In genomic region chr22:50114221-50114981, GRCh38 we compare ENCODE assay signal across 11 cellular contexts. TPM values are rescaled to one million over a fixed set of nuclear protein-coding genes. Genes with fewer than 3 reads are reported as not detected.
A peak's percentile ranks its signal among the peaks of the same experiment; 100 is the strongest.
DNase-seq lines count a peak whose midpoint lies in the region; ATAC-seq and TF ChIP-seq lines count a peak whose summit lies in the region.
"Had no signal": no experiment of that assay in that cellular context is flagged by ENCODE, and none has a peak within 500 bp of the region (broad histone marks: within the 10 kb centered on the region; RNA-seq: fewer than 3 reads in every experiment).

No MANE protein-coding gene starts in this region.

- CTCF ChIA-PET in PC-3 (lab: Charles Lee), result no interaction called here

- H3K9me3 ChIP-seq in PC-3 (ENCODE audit: low read length), result no peaks in the 10 kb centered on the region

- ATAC-seq in PC-3, result peak; percentile 19; the same call in 1 of the 2 replicates
- no peak for ATAC-seq in GM18511 (IDR thresholded peaks at IDR 0.05; ENCODE audit: unreplicated experiment)
- no peak for ATAC-seq in GM19463 (IDR thresholded peaks at IDR 0.05; ENCODE audit: unreplicated experiment)

- no peaks in the 10 kb centered on the region for H3K9me2 ChIP-seq in PC-3 (replicated peaks; ENCODE audit: low read length)

- DNase-seq in DMS79 (lab: John Stamatoyannopoulos, UW), result peak; percentile 61
- peak; percentile 42 for DNase-seq in PC-3
- DNase-seq in fibroblast of gingiva (ENCODE audit: low read depth), result peak; percentile 60
- DNase-seq in pulmonary artery endothelial cell (ENCODE audit: low read depth, low spot score), result peak; percentile 71
- no peak for DNase-seq in activated CD4-positive, alpha-beta T cell treated with anti-CD3 and anti-CD28 coated beads, Interleukin-2, amount 50 U/mL, for 1 hour
- no peak for DNase-seq in activated CD4-positive, CD25-positive, alpha-beta regulatory T cell treated with anti-CD3 and anti-CD28 coated beads, Interleukin-2, amount 50 U/mL, for 72 hours
- DNase-seq: activated CD4-positive, alpha-beta T cell treated with anti-CD3 and anti-CD28 coated beads for 4 hours; activated naive CD8-positive, alpha-beta T cell treated with anti-CD3 and anti-CD28 coated beads, Interleukin-2, amount 10 ng/mL, durations not matched to agents 7 days and 5 days; nucleus accumbens had no signal

- no peaks in the 10 kb centered on the region for H4K20me1 ChIP-seq in PC-3 (ENCODE audit: low read length)

- no peaks in the 10 kb centered on the region for H3K79me2 ChIP-seq in PC-3 (ENCODE audit: low read length)

- no peak overlapping the region for H3K4me3 ChIP-seq in PC-3 (ENCODE audit: low read length)

- POLR2A ChIA-PET in PC-3 (lab: Charles Lee; ENCODE audit: unreplicated experiment), result no interaction called here

- H3K36me3 ChIP-seq in PC-3 (ENCODE audit: low read depth, low read length), result no peaks in the 10 kb centered on the region

- H3K4me2 ChIP-seq in PC-3 (ENCODE audit: low read length), result peak overlapping the region; percentile 21; the same call in 1 of the 2 replicates

- peaks cover 24% of the 10 kb centered on the region for H3K4me1 ChIP-seq in PC-3 (ENCODE audit: insufficient read depth, low read length)

- intact Hi-C loops in PC-3 (cut with micrococcal nuclease), result no loop called here

- no peak overlapping the region for H2AFZ ChIP-seq in PC-3 (ENCODE audit: low read length)

- H3K9ac ChIP-seq in PC-3 (ENCODE audit: low read length), result no peak overlapping the region

- no peaks in the 10 kb centered on the region for H3K27me3 ChIP-seq in PC-3 (ENCODE audit: low read length)

- no peak for TF ChIP-seq CTCF in PC-3 (conservative IDR thresholded peaks at IDR 0.05; ENCODE audit: low read depth, low read length)

- no peak overlapping the region for H3K27ac ChIP-seq in PC-3 (ENCODE audit: low read length)

- H3F3A ChIP-seq in PC-3 (ENCODE audit: low read length, unreplicated experiment), result no peaks in the 10 kb centered on the region

- BruUV-seq in PC-3 (replicated peaks; lab: Mats Ljungman, UMichigan), result TSS peak; percentile 72

RNA-seq across cellular contexts. Expression of gene MOV10L1, which starts 24.6 kb away (rescaled TPM):
- total RNA-seq in PC-3 (2014; rRNA removed), result 0.26 and 1.6 TPM in 2 replicates
- 25.0 and 26.0 TPM in 2 replicates for total RNA-seq in pulmonary artery endothelial cell
- total RNA-seq: activated naive CD8-positive, alpha-beta T cell treated with anti-CD3 and anti-CD28 coated beads, Interleukin-2, amount 10 ng/mL, durations not matched to agents 7 days and 5 days had no signal

RNA-seq across cellular contexts. Expression of gene MLC1, which starts 29.2 kb away (rescaled TPM):
- total RNA-seq in PC-3 (2014; rRNA removed) (0.62 TPM in 1 of 2 replicates, not detected in the other), pulmonary artery endothelial cell (not detected in 2 replicates)

RNA-seq across cellular contexts. Expression of gene PANX2, which starts 56.1 kb away (rescaled TPM):
- total RNA-seq in PC-3 (2014; rRNA removed) (9.4 and 11.9 TPM in 2 replicates), pulmonary artery endothelial cell (0.53 and 0.99 TPM in 2 replicates)

RNA-seq across cellular contexts. Expression of gene TTLL8, which starts 56.3 kb away (rescaled TPM):
- total RNA-seq in PC-3 (2014; rRNA removed), result not detected in 2 replicates
- not detected in 2 replicates for total RNA-seq in pulmonary artery endothelial cell
- total RNA-seq: activated naive CD8-positive, alpha-beta T cell treated with anti-CD3 and anti-CD28 coated beads, Interleukin-2, amount 10 ng/mL, durations not matched to agents 7 days and 5 days had no signal

Comparison
In these comparisons a context has a peak if more than half of its experiments do, and no peak if none do; other contexts are left out.
1. DNase-seq: peak in DMS79 (single experiment), PC-3 (single experiment), fibroblast of gingiva (single experiment) and pulmonary artery endothelial cell (single experiment); none in activated CD4-positive, alpha-beta T cell treated with anti-CD3 and anti-CD28 coated beads, Interleukin-2, amount 50 U/mL, for 1 hour (single experiment) and activated CD4-positive, CD25-positive, alpha-beta regulatory T cell treated with anti-CD3 and anti-CD28 coated beads, Interleukin-2, amount 50 U/mL, for 72 hours (single experiment).